Comparison of ENCODE assay signal across 23 cellular contexts in genomic region chr19:40829205-40829604, GRCh38. TPM values are rescaled to one million over a fixed set of nuclear protein-coding genes. Genes with fewer than 3 reads are reported as not detected.
"Had no signal": no experiment of that assay in that cellular context is flagged by ENCODE, and none has a peak within 500 bp of the region (broad histone marks: within the 10 kb centered on the region; RNA-seq: fewer than 3 reads in every experiment).

No MANE protein-coding gene starts in this region.

- H3K4me3 ChIP-seq: esophagus squamous epithelium, hepatocyte, lung, neural progenitor cell, ovary, right atrium auricular region, sigmoid colon, skin epidermis, thyroid gland had no signal

- H3K27ac ChIP-seq: esophagus squamous epithelium, hepatocyte, neural progenitor cell, ovary, right atrium auricular region, sigmoid colon, skin epidermis, thyroid gland had no signal

- H3K9me3 ChIP-seq: esophagus squamous epithelium, ovary, right atrium auricular region, sigmoid colon, thyroid gland had no signal

- H3K36me3 ChIP-seq: neural progenitor cell, ovary, right atrium auricular region had no signal

- H3K4me3 Mint-ChIP-seq: dendritic cell treated with granulocyte-macrophage colony-stimulating factor and Interleukin-4, amounts not matched to agents 40 ng/mL and 50 ng/mL, for 4 days; naive B cell; neural progenitor cell; type B pancreatic cell had no signal

- H3K9me3 Mint-ChIP-seq: dendritic cell treated with granulocyte-macrophage colony-stimulating factor and Interleukin-4, amounts not matched to agents 40 ng/mL and 50 ng/mL, for 4 days; neural progenitor cell; type B pancreatic cell had no signal

- H3K27me3 ChIP-seq: esophagus squamous epithelium, hepatocyte, neural progenitor cell, ovary, right atrium auricular region, sigmoid colon, thyroid gland had no signal

- H3K27ac Mint-ChIP-seq: dendritic cell treated with granulocyte-macrophage colony-stimulating factor and Interleukin-4, amounts not matched to agents 40 ng/mL and 50 ng/mL, for 4 days; naive B cell; neural progenitor cell; type B pancreatic cell had no signal

- ATAC-seq: left colon, left ventricle myocardium superior had no signal

- DNase-seq: esophagus squamous epithelium; foreskin fibroblast; head of caudate nucleus; left colon; left ventricle myocardium superior; mesenchymal stem cell; naive B cell; nucleus accumbens; sigmoid colon; stimulated activated CD4-positive, alpha-beta T cell treated with anti-CD3 and anti-CD28 coated beads, Interleukin-12 subunit alpha, Interleukin-12 subunit beta, amount 100 ng/mL, for 4 hours; stimulated activated naive CD4-positive, alpha-beta T cell treated with Interleukin-2 at 50 U/mL for 16 hours; thyroid gland had no signal

- H3K4me1 ChIP-seq: esophagus squamous epithelium, neural progenitor cell, thyroid gland had no signal

- H3K4me1 Mint-ChIP-seq: naive B cell, neural progenitor cell had no signal

- H3K27me3 Mint-ChIP-seq: dendritic cell treated with granulocyte-macrophage colony-stimulating factor and Interleukin-4, amounts not matched to agents 40 ng/mL and 50 ng/mL, for 4 days; naive B cell; type B pancreatic cell had no signal

RNA-seq across cellular contexts. Expression of gene CYP2A6, which starts 21.0 kb away (rescaled TPM):
- total RNA-seq: epithelial cell of proximal tubule, esophagus squamous epithelium, kidney epithelial cell, left colon, left ventricle myocardium superior, posterior vena cava, right atrium auricular region, thyroid gland had no signal
- polyA plus RNA-seq: sigmoid colon had no signal

RNA-seq across cellular contexts. Expression of gene CYP2A7, which starts 52.8 kb away (rescaled TPM):
- total RNA-seq: epithelial cell of proximal tubule, esophagus squamous epithelium, hepatocyte, kidney epithelial cell, left colon, left ventricle myocardium superior, posterior vena cava, right atrium auricular region, thyroid gland had no signal
- polyA plus RNA-seq: hepatocyte, sigmoid colon had no signal

RNA-seq across cellular contexts. Expression of gene MIA, which starts 53.9 kb away (rescaled TPM):
- total RNA-seq: epithelial cell of proximal tubule, hepatocyte, kidney epithelial cell, thyroid gland had no signal
